2 cellular contexts compared by ENCODE assay signal in genomic region chr6:32852018-32852843, GRCh38.
A peak's percentile ranks its signal among the peaks of the same experiment; 100 is the strongest.
TF ChIP-seq lines count a peak whose summit lies in the region.

No MANE protein-coding gene starts in this region.

TF ChIP-seq in HepG2, 621 proteins besides CTCF, POLR2A, EP300 and RAD21 (continues in another document):
- TF ChIP-seq SP2 (CRISPR knock-in tag; IDR thresholded peaks at IDR 0.05) (0 out of 2 replicates have a peak, but pooled peaks have one; percentile 1), ZNF225 (CRISPR knock-in tag; IDR thresholded peaks at IDR 0.05) (no peak), GABPB1 (CRISPR knock-in tag; IDR thresholded peaks at IDR 0.05) (peak; percentile 28; the same call in 1 of the 2 replicates), RFXANK (CRISPR knock-in tag; IDR thresholded peaks at IDR 0.05) (no peak), TP53 (CRISPR knock-in tag; conservative IDR thresholded peaks at IDR 0.05) (no peak), ETV6 (CRISPR knock-in tag; conservative IDR thresholded peaks at IDR 0.05) (no peak), ELF1 (CRISPR knock-in tag; IDR thresholded peaks at IDR 0.05) (0 out of 2 replicates have a peak, but pooled peaks have one; percentile 11), ZBTB34 (CRISPR knock-in tag; IDR thresholded peaks at IDR 0.05) (no peak), ZNF747 (CRISPR knock-in tag; IDR thresholded peaks at IDR 0.05; ENCODE audit: borderline replicate concordance) (no peak), ZNF362 (CRISPR knock-in tag; IDR thresholded peaks at IDR 0.05; ENCODE audit: borderline replicate concordance) (no peak), BRF2 (CRISPR knock-in tag; IDR thresholded peaks at IDR 0.05) (no peak), ZFP36L1 (CRISPR knock-in tag; IDR thresholded peaks at IDR 0.05) (no peak), DNMT3B (CRISPR knock-in tag; conservative IDR thresholded peaks at IDR 0.05) (no peak), ZBED4 (CRISPR knock-in tag; IDR thresholded peaks at IDR 0.05; ENCODE audit: borderline replicate concordance) (peak; percentile 95), ZNF724P (CRISPR knock-in tag; IDR thresholded peaks at IDR 0.05; ENCODE audit: borderline replicate concordance) (no peak), ZNF12 (CRISPR knock-in tag; IDR thresholded peaks at IDR 0.05) (no peak), CREM (IDR thresholded peaks at IDR 0.05) (no peak), CREM (CRISPR knock-in tag; IDR thresholded peaks at IDR 0.05) (no peak), ZNF235 (CRISPR knock-in tag; IDR thresholded peaks at IDR 0.05; ENCODE audit: borderline replicate concordance) (no peak), ZNF546 (CRISPR knock-in tag; conservative IDR thresholded peaks at IDR 0.05) (no peak), ZSCAN31 (CRISPR knock-in tag; IDR thresholded peaks at IDR 0.05; ENCODE audit: low read depth) (no peak), PITX1 (CRISPR knock-in tag; IDR thresholded peaks at IDR 0.05) (no peak), ZBTB38 (CRISPR knock-in tag; IDR thresholded peaks at IDR 0.05) (no peak)
- TF ChIP-seq, protein P1, sequence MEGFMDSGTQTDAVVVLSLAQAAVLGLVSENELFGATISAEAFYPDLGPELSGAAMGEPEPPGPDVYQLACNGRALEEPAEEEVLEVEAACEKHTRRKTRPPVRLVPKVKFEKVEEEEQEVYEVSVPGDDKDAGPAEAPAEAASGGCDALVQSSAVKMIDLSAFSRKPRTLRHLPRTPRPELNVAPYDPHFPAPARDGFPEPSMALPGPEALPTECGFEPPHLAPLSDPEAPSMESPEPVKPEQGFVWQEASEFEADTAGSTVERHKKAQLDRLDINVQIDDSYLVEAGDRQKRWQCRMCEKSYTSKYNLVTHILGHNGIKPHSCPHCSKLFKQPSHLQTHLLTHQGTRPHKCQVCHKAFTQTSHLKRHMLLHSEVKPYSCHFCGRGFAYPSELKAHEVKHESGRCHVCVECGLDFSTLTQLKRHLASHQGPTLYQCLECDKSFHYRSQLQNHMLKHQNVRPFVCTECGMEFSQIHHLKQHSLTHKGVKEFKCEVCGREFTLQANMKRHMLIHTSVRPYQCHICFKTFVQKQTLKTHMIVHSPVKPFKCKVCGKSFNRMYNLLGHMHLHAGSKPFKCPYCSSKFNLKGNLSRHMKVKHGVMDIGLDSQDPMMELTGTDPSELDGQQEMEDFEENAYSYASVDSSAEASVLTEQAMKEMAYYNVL (CRISPR knock-in tag; IDR thresholded peaks at IDR 0.05; ENCODE audit: borderline replicate concordance), result no peak

TF ChIP-seq in HEK293T, 16 proteins besides CTCF, POLR2A, EP300 and RAD21:
- TF ChIP-seq LEF1 (IDR thresholded peaks at IDR 0.05; ENCODE audit: borderline replicate concordance) (no peak), CTBP1 (IDR thresholded peaks at IDR 0.05; ENCODE audit: borderline replicate concordance) (no peak), FOXK2 (IDR thresholded peaks at IDR 0.05) (no peak), TARDBP (IDR thresholded peaks at IDR 0.05) (no peak), PKNOX1 (IDR thresholded peaks at IDR 0.05) (no peak), SUZ12 (IDR thresholded peaks at IDR 0.05) (no peak), ZNF384 (IDR thresholded peaks at IDR 0.05) (no peak)
TF ChIP-seq in HEK293T: peak in this region for 0.
